8 cellular contexts compared by ENCODE assay signal in genomic region chr13:94601446-94602431, GRCh38. TPM values are rescaled to one million over a fixed set of nuclear protein-coding genes. Genes with fewer than 3 reads are reported as not detected.
DNase-seq lines count a peak whose midpoint lies in the region; ATAC-seq, FAIRE-seq and TF ChIP-seq lines count a peak whose summit lies in the region.

TSS of gene GPR180 (plus strand) at chr13:94601857. CDS start at chr13:94601928, 71 bp downstream.

- H3K36me3 ChIP-seq in uterus: no peaks in the 10 kb centered on the region

- no peaks in the 10 kb centered on the region for H3K9me3 ChIP-seq in uterus

- no peaks in the 10 kb centered on the region for H3K4me1 ChIP-seq in uterus

- TF ChIP-seq POLR2A in uterus (IDR thresholded peaks at IDR 0.05): peak; percentile 40 to 84

- peak; percentile 98 for FAIRE-seq in GM18507 (lab: Jason Lieb, UNC)

- ATAC-seq in HG02970 (IDR thresholded peaks at IDR 0.05; ENCODE audit: low FRiP score, unreplicated experiment): peak; percentile 100

- H3K27ac ChIP-seq in uterus: peak within 1 kb of the TSS; percentile 81 to 87

- intact Hi-C loops in uterus (cut with DNase I; ENCODE audit: low total_unique reads): loop anchor here (10.0 kb wide), 1 partner anchor 47 kb away; no protein-coding TSS in a partner anchor

- no peaks in the 10 kb centered on the region for H3K27me3 ChIP-seq in uterus

- TF ChIP-seq CTCF in uterus (IDR thresholded peaks at IDR 0.05): no peak

- H3K4me3 ChIP-seq in uterus: peak within 1 kb of the TSS; percentile 66 to 88

- DNase-seq in GM18507 (ENCODE audit: extremely low spot score, insufficient read length, low read depth) (peak; percentile 86), NCI-H187 treated with DMSO at 0.1 percent for 48 hours (lab: John Stamatoyannopoulos, UW) (peak; percentile 99), T-helper 9 cell (peak; percentile 78), astrocyte of the hippocampus (ENCODE audit: low read depth, low spot score) (peak; percentile 100), hepatic stellate cell (ENCODE audit: low spot score) (peak; percentile 98), putamen (ENCODE audit: low spot score) (peak; percentile 99), uterus (peak; percentile 95 to 98)

RNA-seq across cellular contexts. Expression of gene GPR180, which starts in this region (rescaled TPM):
- 10 to 100 TPM in 1 of 4 donors, 1 to 10 TPM in 3; 3.6 to 24.9 (median 7.7) TPM for total RNA-seq in uterus

Comparison
In these comparisons a context has a peak if more than half of its experiments do, and no peak if none do; other contexts are left out.
1. Peak in every context shown above with its lines: DNase-seq, ATAC-seq, H3K4me3 ChIP-seq and H3K27ac ChIP-seq.